18 cellular contexts compared by ENCODE assay signal in genomic region chr1:161061419-161061818, GRCh38. TPM values are rescaled to one million over a fixed set of nuclear protein-coding genes. Genes with fewer than 3 reads are reported as not detected.
DNase-seq lines count a peak whose midpoint lies in the region; ATAC-seq and TF ChIP-seq lines count a peak whose summit lies in the region.
"Had no signal": no experiment of that assay in that cellular context is flagged by ENCODE, and none has a peak within 500 bp of the region (broad histone marks: within the 10 kb centered on the region; RNA-seq: fewer than 3 reads in every experiment).

No MANE protein-coding gene starts in this region.

- no peak for DNase-seq in activated T-cell treated with anti-CD3 and anti-CD28 coated beads, Interleukin-2, amount 50 U/mL, for 24 hours
- DNase-seq in activated T-cell treated with anti-CD3 and anti-CD28 coated beads, Interleukin-2, amount 50 U/mL, for 4 hours: no peak
- no peak for DNase-seq in CD8-positive, alpha-beta T cell
- DNase-seq in KG1 (lab: John Stamatoyannopoulos, UW) (no peak), SHP77 (lab: John Stamatoyannopoulos, UW) (no peak)
- DNase-seq: EL, NCI-H1048, NCI-H1436 treated with DMSO at 0.1 percent for 48 hours, NCI-H2029 treated with DMSO at 0.1 percent for 48 hours, NCI-H748 treated with DMSO at 0.1 percent for 48 hours, PC-3 had no signal

- H3K9me3 Mint-ChIP-seq in activated T-cell treated with anti-CD3 and anti-CD28 coated beads, Interleukin-2, amount 50 U/mL, for 24 hours: no peaks in the 10 kb centered on the region
- no peaks in the 10 kb centered on the region for H3K9me3 Mint-ChIP-seq in activated T-cell treated with anti-CD3 and anti-CD28 coated beads, Interleukin-2, amount 50 U/mL, for 4 hours
- no peaks in the 10 kb centered on the region for H3K9me3 Mint-ChIP-seq in CD8-positive, alpha-beta T cell
- no peaks in the 10 kb centered on the region for H3K9me3 Mint-ChIP-seq in dendritic cell treated with granulocyte-macrophage colony-stimulating factor and Interleukin-4, amounts not matched to agents 40 ng/mL and 50 ng/mL, for 4 days

- TF ChIP-seq CTCF in CD8-positive, alpha-beta T cell (IDR thresholded peaks at IDR 0.05): no peak
- no peak for TF ChIP-seq CTCF in neutrophil (IDR thresholded peaks at IDR 0.05)

- H3K27ac Mint-ChIP-seq in activated T-cell treated with anti-CD3 and anti-CD28 coated beads, Interleukin-2, amount 50 U/mL, for 24 hours: peak overlapping the region; percentile 85
- peak overlapping the region; percentile 41 for H3K27ac Mint-ChIP-seq in CD8-positive, alpha-beta T cell
- peak overlapping the region; percentile 43 for H3K27ac Mint-ChIP-seq in dendritic cell treated with granulocyte-macrophage colony-stimulating factor and Interleukin-4, amounts not matched to agents 40 ng/mL and 50 ng/mL, for 4 days

- CTCF ChIA-PET in CD8-positive, alpha-beta T cell (lab: Charles Lee): interaction anchor here (1.1 to 2.8 kb wide), 6 partner anchors 10 to 65 kb away, joined by 3 to 11 read pairs (median 6); no protein-coding TSS in a partner anchor

- H3K36me3 ChIP-seq in CD8-positive, alpha-beta T cell (ENCODE audit: insufficient read depth, low read length): peaks cover 26% of the 10 kb centered on the region
- H3K36me3 ChIP-seq in neutrophil: peaks cover 91% of the 10 kb centered on the region

- H3K27me3 ChIP-seq in CD8-positive, alpha-beta T cell (ENCODE audit: insufficient read depth, low read length): no peaks in the 10 kb centered on the region
- H3K27me3 ChIP-seq in neutrophil: no peaks in the 10 kb centered on the region
- H3K27me3 ChIP-seq: BLaER1 treated with 17β-estradiol and CSF1 and Interleukin-3, amounts not matched to agents 10 nM and 100 nM had no signal

- no peaks in the 10 kb centered on the region for H3K9me3 ChIP-seq in CD8-positive, alpha-beta T cell (ENCODE audit: low read length)
- no peaks in the 10 kb centered on the region for H3K9me3 ChIP-seq in neutrophil
- H3K9me3 ChIP-seq: BLaER1 treated with 17β-estradiol and CSF1 and Interleukin-3, amounts not matched to agents 10 nM and 100 nM had no signal

- H3K4me1 Mint-ChIP-seq in activated T-cell treated with anti-CD3 and anti-CD28 coated beads, Interleukin-2, amount 50 U/mL, for 24 hours (ENCODE audit: low read depth): peaks cover 69% of the 10 kb centered on the region
- peaks cover 66% of the 10 kb centered on the region for H3K4me1 Mint-ChIP-seq in activated T-cell treated with anti-CD3 and anti-CD28 coated beads, Interleukin-2, amount 50 U/mL, for 4 hours (ENCODE audit: low read depth)
- peaks cover 69% of the 10 kb centered on the region for H3K4me1 Mint-ChIP-seq in CD8-positive, alpha-beta T cell (ENCODE audit: low read depth)
- peaks cover 62% of the 10 kb centered on the region for H3K4me1 Mint-ChIP-seq in dendritic cell treated with granulocyte-macrophage colony-stimulating factor and Interleukin-4, amounts not matched to agents 40 ng/mL and 50 ng/mL, for 4 days (ENCODE audit: low read depth)

- intact Hi-C loops in CD8-positive, alpha-beta T cell (cut with DNase I, micrococcal nuclease): loop anchor here (5.0 kb wide), 1 partner anchor 36 kb away; the partner anchor contains the start of gene KLHDC9 (in 2 of the 2)
- intact Hi-C loops in dendritic cell treated with granulocyte-macrophage colony-stimulating factor and Interleukin-4, amounts not matched to agents 40 ng/mL and 50 ng/mL, for 4 days (cut with micrococcal nuclease): no loop called here

- peaks cover 63% of the 10 kb centered on the region for H3K4me1 ChIP-seq in CD8-positive, alpha-beta T cell (ENCODE audit: insufficient read depth, low read length)
- H3K4me1 ChIP-seq in neutrophil (ENCODE audit: control insufficient read depth in 1 of 2, insufficient read depth in 1 of 2, low read depth in 1 of 2, low read length in 1 of 2): peaks cover 37 to 50% of the 10 kb centered on the region in 2 experiments

- H3K27me3 Mint-ChIP-seq in activated T-cell treated with anti-CD3 and anti-CD28 coated beads, Interleukin-2, amount 50 U/mL, for 24 hours: no peaks in the 10 kb centered on the region
- H3K27me3 Mint-ChIP-seq in activated T-cell treated with anti-CD3 and anti-CD28 coated beads, Interleukin-2, amount 50 U/mL, for 4 hours (ENCODE audit: low read depth): no peaks in the 10 kb centered on the region
- no peaks in the 10 kb centered on the region for H3K27me3 Mint-ChIP-seq in CD8-positive, alpha-beta T cell (ENCODE audit: low read depth)
- H3K27me3 Mint-ChIP-seq in dendritic cell treated with granulocyte-macrophage colony-stimulating factor and Interleukin-4, amounts not matched to agents 40 ng/mL and 50 ng/mL, for 4 days: no peaks in the 10 kb centered on the region

- ATAC-seq in activated T-cell treated with anti-CD3 and anti-CD28 coated beads, Interleukin-2, amount 50 U/mL, for 4 hours: no peak
- no peak for ATAC-seq in CD8-positive, alpha-beta T cell
- ATAC-seq in GM21515 (IDR thresholded peaks at IDR 0.05; ENCODE audit: unreplicated experiment): no peak
- ATAC-seq: PC-3 had no signal

- no peak overlapping the region for H3K4me3 ChIP-seq in CD8-positive, alpha-beta T cell (ENCODE audit: low read depth, low read length)
- no peak overlapping the region for H3K4me3 ChIP-seq in neutrophil (ENCODE audit: low read depth in 1 of 2, low read length in 1 of 2)
- H3K4me3 ChIP-seq: BLaER1 treated with 17β-estradiol and CSF1 and Interleukin-3, amounts not matched to agents 10 nM and 100 nM had no signal

- POLR2A ChIA-PET in CD8-positive, alpha-beta T cell (lab: Charles Lee): interaction anchor here (0.6 to 6.4 kb wide), 6 partner anchors 8 to 1167 kb away, joined by 3 to 43 read pairs (median 4); partner anchors contain the start of genes ARHGAP30, KLHDC9 and USF1

- H3K4me3 Mint-ChIP-seq in activated T-cell treated with anti-CD3 and anti-CD28 coated beads, Interleukin-2, amount 50 U/mL, for 24 hours: no peak overlapping the region
- no peak overlapping the region for H3K4me3 Mint-ChIP-seq in activated T-cell treated with anti-CD3 and anti-CD28 coated beads, Interleukin-2, amount 50 U/mL, for 4 hours
- H3K4me3 Mint-ChIP-seq in CD8-positive, alpha-beta T cell: no peak overlapping the region
- H3K4me3 Mint-ChIP-seq in dendritic cell treated with granulocyte-macrophage colony-stimulating factor and Interleukin-4, amounts not matched to agents 40 ng/mL and 50 ng/mL, for 4 days: no peak overlapping the region

- peaks cover 81% of the 10 kb centered on the region for H3K36me3 Mint-ChIP-seq in activated T-cell treated with anti-CD3 and anti-CD28 coated beads, Interleukin-2, amount 50 U/mL, for 24 hours (ENCODE audit: low read depth)
- peaks cover 21% of the 10 kb centered on the region for H3K36me3 Mint-ChIP-seq in activated T-cell treated with anti-CD3 and anti-CD28 coated beads, Interleukin-2, amount 50 U/mL, for 4 hours (ENCODE audit: insufficient read depth)
- peaks cover 64% of the 10 kb centered on the region for H3K36me3 Mint-ChIP-seq in CD8-positive, alpha-beta T cell
- peaks cover 99% of the 10 kb centered on the region for H3K36me3 Mint-ChIP-seq in dendritic cell treated with granulocyte-macrophage colony-stimulating factor and Interleukin-4, amounts not matched to agents 40 ng/mL and 50 ng/mL, for 4 days (ENCODE audit: low read depth)

- H3K27ac ChIP-seq in CD8-positive, alpha-beta T cell (ENCODE audit: low read depth, low read length): no peak overlapping the region
- H3K27ac ChIP-seq in neutrophil: peak overlapping the region; percentile 43
- H3K27ac ChIP-seq: BLaER1 treated with 17β-estradiol and CSF1 and Interleukin-3, amounts not matched to agents 10 nM and 100 nM; HL-60; RWPE1 had no signal

RNA-seq across cellular contexts. Expression of gene ARHGAP30, which starts 8.3 kb away (rescaled TPM):
- total RNA-seq in activated T-cell treated with anti-CD3 and anti-CD28 coated beads, Interleukin-2, amount 50 U/mL, for 4 hours: 100 to 1,000 TPM; 103 to 128 (median 106) TPM
- total RNA-seq in CD8-positive, alpha-beta T cell: 10 to 100 TPM; 59.7 to 63.6 TPM

RNA-seq across cellular contexts. Expression of gene USF1, which starts 15.6 kb away (rescaled TPM):
- 10 to 100 TPM; 44.3 to 53.0 (median 44.9) TPM for total RNA-seq in activated T-cell treated with anti-CD3 and anti-CD28 coated beads, Interleukin-2, amount 50 U/mL, for 4 hours
- 10 to 100 TPM; 95.6 to 98.8 TPM for total RNA-seq in CD8-positive, alpha-beta T cell

RNA-seq across cellular contexts. Expression of gene TSTD1, which starts 22.7 kb away (rescaled TPM):
- total RNA-seq in activated T-cell treated with anti-CD3 and anti-CD28 coated beads, Interleukin-2, amount 50 U/mL, for 4 hours: 10 to 100 TPM; 20.3 to 67.2 (median 25.6) TPM
- 10 to 100 TPM; 44.8 to 46.6 TPM for total RNA-seq in CD8-positive, alpha-beta T cell
- total RNA-seq: A172 had no signal

RNA-seq across cellular contexts. Expression of gene NECTIN4, which starts 27.9 kb away (rescaled TPM):
- total RNA-seq in activated T-cell treated with anti-CD3 and anti-CD28 coated beads, Interleukin-2, amount 50 U/mL, for 4 hours: under 1 TPM in 1 of 3 donors, not detected in 2; 0.08 TPM
- total RNA-seq in CD8-positive, alpha-beta T cell: not detected

RNA-seq across cellular contexts. Expression of gene KLHDC9, which starts 36.7 kb away (rescaled TPM):
- total RNA-seq in activated T-cell treated with anti-CD3 and anti-CD28 coated beads, Interleukin-2, amount 50 U/mL, for 4 hours: under 1 TPM in 1 of 3 donors, not detected in 2; 0.43 TPM
- not detected for total RNA-seq in CD8-positive, alpha-beta T cell
